In the genomic region with DNA sequence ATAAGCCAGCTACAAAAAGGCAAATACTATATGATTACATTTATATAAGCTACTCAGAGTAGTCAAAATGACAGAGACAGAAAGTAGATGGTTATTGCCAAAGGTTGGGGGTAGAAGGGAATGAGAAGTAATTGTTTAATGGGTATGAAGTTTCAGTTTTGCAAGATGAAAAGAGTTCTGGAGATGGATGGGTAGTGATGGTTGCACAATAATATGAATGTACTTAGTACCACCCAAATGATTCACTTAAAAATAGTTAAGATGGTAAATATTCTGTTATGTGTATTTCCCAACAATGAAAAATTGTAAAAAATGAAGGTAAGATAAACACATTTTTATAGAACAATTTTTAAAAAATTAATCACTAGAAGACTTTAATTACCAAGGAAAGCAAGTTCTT, we compare ENCODE assay signal across 8 cellular contexts.
"Had no signal": no experiment of that assay in that cellular context is flagged by ENCODE, and none has a peak within 500 bp of the region (broad histone marks: within the 10 kb centered on the region; RNA-seq: fewer than 3 reads in every experiment).

No MANE protein-coding gene starts in this region.

- H3K9me3 Mint-ChIP-seq: GM23338 had no signal

- H3K4me3 Mint-ChIP-seq: GM23338, H9 had no signal

- H3K4me2 ChIP-seq: GM23338 had no signal

- H3K27ac Mint-ChIP-seq: GM23338, H9 had no signal

- H3K4me3 ChIP-seq: GM23338 had no signal

- FAIRE-seq: H1, H54, HepG2 had no signal

- ATAC-seq: GM23338, HepG2 had no signal

- H2AFZ ChIP-seq: GM23338 had no signal

- H3K27ac ChIP-seq: HL-60 had no signal

- DNase-seq: H9, HCEC 1CT, KBM-7 had no signal
